In the genomic region with DNA sequence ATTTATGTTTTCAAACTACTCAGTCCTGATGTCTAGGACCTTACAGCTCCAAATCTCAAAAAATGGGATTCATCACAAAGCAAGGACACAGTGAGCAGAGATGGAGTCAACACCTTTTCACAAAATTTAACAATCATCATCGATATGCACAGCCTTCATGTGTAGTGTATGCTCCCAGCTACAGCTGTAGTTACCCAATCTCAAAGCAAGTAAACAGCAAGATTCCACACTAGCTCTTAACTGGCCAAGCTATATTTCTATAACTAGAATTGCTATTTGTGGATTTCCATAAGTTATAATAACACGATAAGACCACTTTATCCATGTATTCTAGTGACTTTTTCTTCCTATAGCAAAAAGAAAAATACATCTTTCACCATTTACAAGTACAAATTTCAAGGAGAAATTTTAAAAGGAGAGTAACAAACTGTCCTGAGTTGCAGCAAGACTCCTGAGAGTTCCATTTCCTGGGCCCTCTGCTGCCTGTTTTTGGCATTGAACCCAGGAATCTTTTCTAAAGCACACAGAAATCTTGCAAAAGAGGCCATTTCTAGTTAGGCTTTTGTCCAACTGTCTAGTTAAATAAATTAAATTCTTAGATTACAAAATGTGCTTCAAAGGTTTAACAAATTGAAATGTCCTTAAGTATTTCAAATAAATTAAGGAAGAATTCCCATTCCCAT, we compare ENCODE assay signal across 11 cellular contexts.
A peak's percentile ranks its signal among the peaks of the same experiment; 100 is the strongest.
DNase-seq lines count a peak whose midpoint lies in the region; ATAC-seq and TF ChIP-seq lines count a peak whose summit lies in the region.
"Had no signal": no experiment of that assay in that cellular context is flagged by ENCODE, and none has a peak within 500 bp of the region (broad histone marks: within the 10 kb centered on the region; RNA-seq: fewer than 3 reads in every experiment).

No MANE protein-coding gene starts in this region.

- H3K27me3 ChIP-seq in lower lobe of right lung (ENCODE audit: low read depth) = no peaks in the 10 kb centered on the region

- peak; percentile 26 for TF ChIP-seq CTCF in NB4 (IDR thresholded peaks at IDR 0.05; ENCODE audit: low read depth, low read length)
- peak; percentile 40 for TF ChIP-seq CTCF in astrocyte of the spinal cord (IDR thresholded peaks at IDR 0.05; ENCODE audit: low read depth, low read length)
- peak; percentile 17 for TF ChIP-seq CTCF in lower lobe of right lung (IDR thresholded peaks at IDR 0.05)

- intact Hi-C loops in lower lobe of right lung (cut with DNase I) = no loop called here

- no peak overlapping the region for H3K4me3 ChIP-seq in NB4 (ENCODE audit: low read depth, low read length)
- no peak overlapping the region for H3K4me3 ChIP-seq in astrocyte of the spinal cord (ENCODE audit: low read depth, low read length)
- H3K4me3 ChIP-seq in lower lobe of right lung = no peak overlapping the region

- no peak for TF ChIP-seq POLR2A in NB4 (IDR thresholded peaks at IDR 0.05; ENCODE audit: extremely low read depth, insufficient read length)

- no peaks in the 10 kb centered on the region for H3K9me3 ChIP-seq in lower lobe of right lung

- no peak overlapping the region for H3K27ac ChIP-seq in lower lobe of right lung

- H3K36me3 ChIP-seq in lower lobe of right lung = no peaks in the 10 kb centered on the region

- in situ Hi-C loops in astrocyte of the spinal cord (cut with HindIII; ENCODE audit: low sequenced_read_pairs) = no loop called here

- ATAC-seq in lower lobe of right lung = peak in 1 of 2 donors; percentile 49
- ATAC-seq in HG02759 (IDR thresholded peaks at IDR 0.05; ENCODE audit: unreplicated experiment) = no peak
- no peak for ATAC-seq in HG02763 (IDR thresholded peaks at IDR 0.05; ENCODE audit: unreplicated experiment)
- ATAC-seq: naive thymus-derived CD8-positive, alpha-beta T cell had no signal

- no peaks in the 10 kb centered on the region for H3K4me1 ChIP-seq in lower lobe of right lung

- DNase-seq in EH (ENCODE audit: low read depth) = peak; percentile 7
- peak; percentile 14 for DNase-seq in NB4 (ENCODE audit: low read depth)
- DNase-seq in astrocyte of the spinal cord (ENCODE audit: low read depth, low spot score) = peak; percentile 27
- no peak for DNase-seq in lower lobe of right lung
- DNase-seq in Ammon's horn (ENCODE audit: low spot score) = no peak
- no peak for DNase-seq in activated effector memory CD4-positive, alpha-beta T cell treated with Interleukin-2 at 50 U/mL for 16 hours
- DNase-seq: activated CD4-positive, alpha-beta T cell treated with anti-CD3 and anti-CD28 coated beads, Interleukin-2, amount 50 U/mL, for 4 hours; naive thymus-derived CD8-positive, alpha-beta T cell; stimulated activated CD4-positive, alpha-beta T cell treated with anti-CD3 and anti-CD28 coated beads, Interleukin-2, amount 100 ng/mL, for 48 hours had no signal

Comparison
In these comparisons a context has a peak if more than half of its experiments do, and no peak if none do; other contexts are left out.
1. DNase-seq: peak in EH (single experiment), NB4 (single experiment) and astrocyte of the spinal cord (single experiment); none in lower lobe of right lung (single experiment), Ammon's horn (single experiment) and activated effector memory CD4-positive, alpha-beta T cell treated with Interleukin-2 at 50 U/mL for 16 hours (single experiment).
2. Peak in every context shown above with its lines, with median percentiles within 50 percentile points of each other: CTCF ChIP-seq.